11 cellular contexts compared by ENCODE assay signal in genomic region chr12:131511803-131512564, GRCh38.
A peak's percentile ranks its signal among the peaks of the same experiment; 100 is the strongest.
DNase-seq lines count a peak whose midpoint lies in the region; ATAC-seq and TF ChIP-seq lines count a peak whose summit lies in the region.
"Had no signal": no experiment of that assay in that cellular context is flagged by ENCODE, and none has a peak within 500 bp of the region (broad histone marks: within the 10 kb centered on the region; RNA-seq: fewer than 3 reads in every experiment).

No MANE protein-coding gene starts in this region.

- no peaks in the 10 kb centered on the region for H3K36me3 Mint-ChIP-seq in endodermal cell (ENCODE audit: low read depth)

- peaks cover 6% of the 10 kb centered on the region for H3K9me3 Mint-ChIP-seq in endodermal cell

- peaks cover 8% of the 10 kb centered on the region for H3K4me1 Mint-ChIP-seq in endodermal cell

- TF ChIP-seq CTCF in endodermal cell (conservative IDR thresholded peaks at IDR 0.05): no peak

- no peak overlapping the region for H3K27ac Mint-ChIP-seq in endodermal cell

- no peak overlapping the region for H3K27ac ChIP-seq in endodermal cell (ENCODE audit: low read depth, low read length)
- H3K27ac ChIP-seq: parathyroid adenoma, SK-N-MC had no signal

- WGBS in endodermal cell (ENCODE audit: insufficient coverage in 1 of 2, insufficient read length in 1 of 2), 2 experiments: 91 to 98% methylated on average over 5 to 11 of the region's 11 CpGs

- H3K4me3 ChIP-seq in endodermal cell (ENCODE audit: low read length): no peak overlapping the region
- H3K4me3 ChIP-seq: SK-N-MC had no signal

- peaks cover 2% of the 10 kb centered on the region for H3K27me3 Mint-ChIP-seq in endodermal cell (ENCODE audit: insufficient read depth)

- H3K4me3 Mint-ChIP-seq in endodermal cell: no peak overlapping the region

- DNase-seq in endodermal cell (peak; percentile 47), kidney tubule cell (ENCODE audit: low spot score) (no peak), retina (no peak)
- no peak for DNase-seq in stimulated activated CD4-positive, alpha-beta T cell treated with anti-CD3 and anti-CD28 coated beads, Interleukin-1b, Interleukin-23, amount 100 ng/mL, for 48 hours
- DNase-seq: NCI-H1930 had no signal

- ATAC-seq in GM18858 (IDR thresholded peaks at IDR 0.05; ENCODE audit: unreplicated experiment): peak; percentile 27
- peak; percentile 13 for ATAC-seq in GM21619 (IDR thresholded peaks at IDR 0.05; ENCODE audit: unreplicated experiment)
- peak; percentile 10 for ATAC-seq in HG03439 (IDR thresholded peaks at IDR 0.05; ENCODE audit: unreplicated experiment)
- no peak for ATAC-seq in esophagus mucosa

- H3K9me3 ChIP-seq in endodermal cell (ENCODE audit: control insufficient read depth, low read length): no peaks in the 10 kb centered on the region

- no peaks in the 10 kb centered on the region for H3K36me3 ChIP-seq in endodermal cell (ENCODE audit: control insufficient read depth, insufficient read depth, low read length)

- no peaks in the 10 kb centered on the region for H3K27me3 ChIP-seq in endodermal cell (ENCODE audit: control insufficient read depth, insufficient read depth, low read length, poor library complexity, severe bottlenecking)

- no peaks in the 10 kb centered on the region for H3K4me1 ChIP-seq in endodermal cell (ENCODE audit: control insufficient read depth, insufficient read depth, low read length)
- H3K4me1 ChIP-seq: parathyroid adenoma had no signal

- no peak overlapping the region for H3K9ac ChIP-seq in endodermal cell (ENCODE audit: extremely low read depth, low read length, poor library complexity, severe bottlenecking)
- H3K9ac ChIP-seq: parathyroid adenoma had no signal
